Comparison of ENCODE assay signal across 12 cellular contexts in the genomic region with DNA sequence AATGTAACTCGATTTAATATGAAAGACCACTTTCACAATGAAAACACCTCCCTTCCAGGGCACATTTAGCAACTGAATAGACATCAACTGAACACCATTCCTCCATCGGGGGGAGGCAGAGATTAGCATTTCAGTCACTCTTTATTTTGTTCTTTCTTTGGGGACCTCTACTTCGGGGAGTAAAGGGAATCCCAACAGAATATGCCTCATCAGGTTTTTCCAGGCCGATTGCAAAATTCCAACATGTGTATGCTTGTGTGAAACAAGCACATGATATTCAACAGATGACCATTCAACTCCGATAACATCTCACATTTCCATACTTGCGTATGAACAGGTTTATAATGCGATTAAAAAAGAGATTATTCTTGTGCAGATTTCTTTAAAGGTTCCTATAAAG.
DNase-seq lines count a peak whose midpoint lies in the region; ATAC-seq and TF ChIP-seq lines count a peak whose summit lies in the region.
"Had no signal": no experiment of that assay in that cellular context is flagged by ENCODE, and none has a peak within 500 bp of the region (broad histone marks: within the 10 kb centered on the region; RNA-seq: fewer than 3 reads in every experiment).

No MANE protein-coding gene starts in this region.

- H3K9me3 ChIP-seq in right cardiac atrium (ENCODE audit: control insufficient read depth, low read length) (no peaks in the 10 kb centered on the region), gastrocnemius medialis (no peaks in the 10 kb centered on the region)

- peak; percentile 56 for DNase-seq in NCI-H1092 treated with DMSO at 0.1 percent for 48 hours (lab: John Stamatoyannopoulos, UW)
- DNase-seq in NCI-H1092 (lab: John Stamatoyannopoulos, UW): no peak
- peak; percentile 14 for DNase-seq in astrocyte of the spinal cord (ENCODE audit: low read depth, low spot score)
- DNase-seq in right cardiac atrium: no peak
- no peak for DNase-seq in gastrocnemius medialis
- no peak for DNase-seq in occipital lobe (lab: John Stamatoyannopoulos, UW)
- DNase-seq: 8988T; activated CD4-positive, alpha-beta T cell treated with anti-CD3 and anti-CD28 coated beads for 48 hours; activated naive CD8-positive, alpha-beta T cell treated with anti-CD3 and anti-CD28 coated beads for 36 hours; DMS79 had no signal

- no peaks in the 10 kb centered on the region for H3K36me3 ChIP-seq in gastrocnemius medialis

- ATAC-seq in right cardiac atrium: no peak
- ATAC-seq in gastrocnemius medialis: peak; percentile 39 to 69
- no peak for ATAC-seq in HG03378 (IDR thresholded peaks at IDR 0.05; ENCODE audit: unreplicated experiment)
- ATAC-seq in GM19328 (IDR thresholded peaks at IDR 0.05; ENCODE audit: unreplicated experiment): no peak

- no peak for TF ChIP-seq POLR2A in gastrocnemius medialis (IDR thresholded peaks at IDR 0.05)

- H3K27me3 ChIP-seq in right cardiac atrium (ENCODE audit: control insufficient read depth, insufficient read depth) (no peaks in the 10 kb centered on the region), gastrocnemius medialis (no peaks in the 10 kb centered on the region)

- H3K4me3 ChIP-seq in astrocyte of the spinal cord (ENCODE audit: low read depth, low read length) (peak overlapping the region; percentile 17), right cardiac atrium (ENCODE audit: low read length) (peak overlapping the region; percentile 35), gastrocnemius medialis (no peak overlapping the region)

- TF ChIP-seq CTCF in astrocyte of the spinal cord (IDR thresholded peaks at IDR 0.05; ENCODE audit: low read depth, low read length) (no peak), gastrocnemius medialis (IDR thresholded peaks at IDR 0.05 in 4 of 5, conservative IDR thresholded peaks at IDR 0.05 in 1 of 5) (no peak)

- intact Hi-C loops in right cardiac atrium (cut with DNase I) (no loop called here), gastrocnemius medialis (cut with DNase I; ENCODE audit: low total_unique reads) (no loop called here)

- H3K27ac ChIP-seq in right cardiac atrium (ENCODE audit: low read length) (no peak overlapping the region), gastrocnemius medialis (no peak overlapping the region)

- WGBS in right cardiac atrium: 35% methylated on average over 7 of the region's 7 CpGs

- H3K4me1 ChIP-seq in right cardiac atrium (ENCODE audit: control insufficient read depth, insufficient read depth, low read length): peaks cover 2% of the 10 kb centered on the region
- peaks cover under 1 to 3% of the 10 kb centered on the region in 2 donors for H3K4me1 ChIP-seq in gastrocnemius medialis

- in situ Hi-C loops in astrocyte of the spinal cord (cut with HindIII; ENCODE audit: low sequenced_read_pairs): no loop called here
- in situ Hi-C loops in gastrocnemius medialis (cut with MboI; ENCODE audit: low sequenced_read_pairs in 4 of 4): no loop called here

Comparison
In these comparisons a context has a peak if more than half of its experiments do, and no peak if none do; other contexts are left out.
1. DNase-seq: peak in NCI-H1092 treated with DMSO at 0.1 percent for 48 hours (single experiment) and astrocyte of the spinal cord (single experiment); none in NCI-H1092 (single experiment), right cardiac atrium (0 of 3), gastrocnemius medialis (0 of 2) and occipital lobe (single experiment).
2. H3K4me3 ChIP-seq: peak in astrocyte of the spinal cord (single experiment) and right cardiac atrium (single experiment); none in gastrocnemius medialis (0 of 4).
3. ATAC-seq: peak in gastrocnemius medialis (2 of 2); none in right cardiac atrium (0 of 2), HG03378 (single experiment) and GM19328 (single experiment).